In the genomic region with DNA sequence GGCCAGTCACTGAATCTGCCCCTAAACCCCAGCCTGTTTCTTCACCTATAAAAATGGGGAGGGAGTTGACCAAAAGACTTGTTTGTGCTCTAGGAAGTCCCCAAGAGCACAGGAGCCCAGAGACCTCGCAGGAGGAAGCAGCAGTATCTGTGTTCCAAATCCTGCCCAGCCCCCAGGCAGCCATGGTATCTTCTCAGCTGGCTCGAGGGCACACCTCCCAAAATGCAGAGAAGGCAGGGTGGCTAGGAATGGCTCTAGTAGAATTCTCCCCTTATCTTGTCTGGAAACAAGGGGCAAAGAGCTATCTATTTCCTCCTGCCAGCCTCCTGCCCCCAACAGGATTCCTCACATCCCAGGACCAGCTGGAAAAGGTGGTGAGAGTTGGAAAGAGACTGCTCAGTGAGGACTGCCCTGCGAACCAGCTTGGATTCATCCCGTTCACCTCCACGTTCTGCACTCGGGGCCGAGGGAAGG, we compare ENCODE assay signal across 9 cellular contexts. TPM values are rescaled to one million over a fixed set of nuclear protein-coding genes. Genes with fewer than 3 reads are reported as not detected.
DNase-seq lines count a peak whose midpoint lies in the region; ATAC-seq, FAIRE-seq and TF ChIP-seq lines count a peak whose summit lies in the region.
"Had no signal": no experiment of that assay in that cellular context is flagged by ENCODE, and none has a peak within 500 bp of the region (broad histone marks: within the 10 kb centered on the region; RNA-seq: fewer than 3 reads in every experiment).

No MANE protein-coding gene starts in this region.

- H2AFZ ChIP-seq in Karpas-422 (ENCODE audit: low read length) (no peak overlapping the region), HepG2 (ENCODE audit: low read length) (no peak overlapping the region)

- CTCF ChIA-PET in activated CD8-positive, alpha-beta memory T cell treated with anti-CD3 and anti-CD28 coated beads, Interleukin-2, amount 10 ng/mL, durations not matched to agents 7 days and 5 days (lab: Charles Lee), result interaction anchor here (1.1 to 7.2 kb wide), 7 partner anchors 6 to 182 kb away, joined by 3 to 112 read pairs (median 12); a partner anchor contains a TSS
- CTCF ChIA-PET in HepG2 (lab: Yijun Ruan, JAX; ENCODE audit: low intra/inter-chr PET ratio, low total read pairs), result no interaction called here

- no peak for TF ChIP-seq EP300 in HepG2 (IDR thresholded peaks at IDR 0.05; ENCODE audit: low read depth in 2 of 2, low read length in 2 of 2)
- no peak for TF ChIP-seq EP300 in HepG2 (CRISPR knock-in tag; IDR thresholded peaks at IDR 0.05; ENCODE audit: borderline replicate concordance)

- peaks cover 1% of the 10 kb centered on the region for H3K36me3 ChIP-seq in Karpas-422 (ENCODE audit: insufficient read depth, low read length)
- H3K36me3 ChIP-seq in HepG2 (replicated peaks in 1 of 2; ENCODE audit: control insufficient read depth in 1 of 2, insufficient read depth in 2 of 2, low read length in 2 of 2), result no peaks in the 10 kb centered on the region
- no peaks in the 10 kb centered on the region for H3K36me3 ChIP-seq in stomach smooth muscle (ENCODE audit: control insufficient read depth in 2 of 2, insufficient read depth in 2 of 2, low read length in 2 of 2)
- no peaks in the 10 kb centered on the region for H3K36me3 ChIP-seq in thyroid gland

- peaks cover 48% of the 10 kb centered on the region for H3K36me3 Mint-ChIP-seq in activated CD8-positive, alpha-beta memory T cell treated with anti-CD3 and anti-CD28 coated beads, Interleukin-2, amount 10 ng/mL, durations not matched to agents 7 days and 5 days

- POLR2A ChIA-PET in HepG2 (lab: Yijun Ruan, JAX), result interaction anchor here (0.9 to 4.0 kb wide), 14 partner anchors 8 to 178 kb away, joined by 3 to 42 read pairs (median 6); a partner anchor contains a TSS

- TF ChIP-seq POLR2A in HepG2 (IDR thresholded peaks at IDR 0.05; ENCODE audit: insufficient read depth in 1 of 2, low read depth in 2 of 2, low read length in 2 of 2) (no peak), thyroid gland (IDR thresholded peaks at IDR 0.05) (no peak)

- H3K4me1 ChIP-seq in Karpas-422 (ENCODE audit: low read length), result peaks cover 84% of the 10 kb centered on the region
- H3K4me1 ChIP-seq in HepG2 (ENCODE audit: insufficient read depth, low read length), result peaks cover 62% of the 10 kb centered on the region
- H3K4me1 ChIP-seq in stomach smooth muscle (ENCODE audit: control insufficient read depth, insufficient read depth, low read length), result peaks cover 20% of the 10 kb centered on the region
- H3K4me1 ChIP-seq in thyroid gland, result no peaks in the 10 kb centered on the region

- peak overlapping the region; percentile 88 for H3K4me3 ChIP-seq in Karpas-422 (ENCODE audit: low read length)
- H3K4me3 ChIP-seq in HepG2 (replicated peaks in 1 of 3; ENCODE audit: insufficient read depth in 1 of 3, low read depth in 2 of 3, low read length in 3 of 3), result peak overlapping the region in 1 of 3 experiments; percentile 13; a peak in 1 of 6 replicates
- peak overlapping the region in 1 of 2 donors; percentile 29 for H3K4me3 ChIP-seq in stomach smooth muscle (ENCODE audit: low read length in 2 of 2)
- H3K4me3 ChIP-seq in thyroid gland (replicated peaks in 1 of 3), result no peak overlapping the region

- TF ChIP-seq CTCF in HepG2 (CRISPR knock-in tag; IDR thresholded peaks at IDR 0.05), result no peak
- TF ChIP-seq CTCF in thyroid gland (IDR thresholded peaks at IDR 0.05), result no peak

- H3K9me3 ChIP-seq in Karpas-422 (ENCODE audit: low read length) (no peaks in the 10 kb centered on the region), HepG2 (ENCODE audit: low read length) (no peaks in the 10 kb centered on the region), stomach smooth muscle (ENCODE audit: control insufficient read depth in 2 of 2, low read length in 2 of 2) (no peaks in the 10 kb centered on the region), thyroid gland (no peaks in the 10 kb centered on the region)

- peak overlapping the region; percentile 100 for H3K27ac ChIP-seq in Karpas-422 (ENCODE audit: low read length)
- H3K27ac ChIP-seq in HepG2 (ENCODE audit: extremely low read length, insufficient read depth, low read length), result no peak overlapping the region
- H3K27ac ChIP-seq in stomach smooth muscle (ENCODE audit: low read length), result peak overlapping the region; percentile 77
- peak overlapping the region in 1 of 3 donors; percentile 28 for H3K27ac ChIP-seq in thyroid gland

- FAIRE-seq in HepG2 (lab: Jason Lieb, UNC), result no peak
- FAIRE-seq: endometrium had no signal

- TF ChIP-seq RAD21 in HepG2 (CRISPR knock-in tag; IDR thresholded peaks at IDR 0.05), result no peak

- peak overlapping the region; percentile 83 for H3K4me3 Mint-ChIP-seq in activated CD8-positive, alpha-beta memory T cell treated with anti-CD3 and anti-CD28 coated beads, Interleukin-2, amount 10 ng/mL, durations not matched to agents 7 days and 5 days

- no peaks in the 10 kb centered on the region for H3K9me2 ChIP-seq in Karpas-422 (replicated peaks; ENCODE audit: insufficient read depth, low read length)

- peaks cover under 1% of the 10 kb centered on the region for H3K79me2 ChIP-seq in Karpas-422 (ENCODE audit: low read length)
- H3K79me2 ChIP-seq in HepG2 (ENCODE audit: insufficient read depth, low read length), result no peaks in the 10 kb centered on the region

- peaks cover 1% of the 10 kb centered on the region for H3K27me3 Mint-ChIP-seq in activated CD8-positive, alpha-beta memory T cell treated with anti-CD3 and anti-CD28 coated beads, Interleukin-2, amount 10 ng/mL, durations not matched to agents 7 days and 5 days

- BruUV-seq in HepG2 (replicated peaks; lab: Mats Ljungman, UMichigan), result no TSS peak

- intact Hi-C loops in HepG2 (cut with micrococcal nuclease; ENCODE audit: unreplicated experiment) (loop anchor here (1.0 kb wide), 1 partner anchor 44 kb away; no protein-coding TSS in a partner anchor), thyroid gland (cut with DNase I) (no loop called here)

- peaks cover under 1% of the 10 kb centered on the region; the same call in 1 of the 2 replicates for H4K20me1 ChIP-seq in Karpas-422 (ENCODE audit: insufficient read depth, low read depth, low read length)
- H4K20me1 ChIP-seq in HepG2 (ENCODE audit: insufficient read depth, low read length), result no peaks in the 10 kb centered on the region

- H3K27ac Mint-ChIP-seq in activated CD8-positive, alpha-beta memory T cell treated with anti-CD3 and anti-CD28 coated beads, Interleukin-2, amount 10 ng/mL, durations not matched to agents 7 days and 5 days, result peak overlapping the region; percentile 98

- no peaks in the 10 kb centered on the region for H3K9me3 Mint-ChIP-seq in activated CD8-positive, alpha-beta memory T cell treated with anti-CD3 and anti-CD28 coated beads, Interleukin-2, amount 10 ng/mL, durations not matched to agents 7 days and 5 days (ENCODE audit: low read depth)

- H3K4me1 Mint-ChIP-seq in activated CD8-positive, alpha-beta memory T cell treated with anti-CD3 and anti-CD28 coated beads, Interleukin-2, amount 10 ng/mL, durations not matched to agents 7 days and 5 days, result peaks cover 42% of the 10 kb centered on the region

- ATAC-seq in activated CD8-positive, alpha-beta memory T cell treated with anti-CD3 and anti-CD28 coated beads, Interleukin-2, amount 10 ng/mL, durations not matched to agents 7 days and 5 days, result no peak
- peak; percentile 2; the same call in 2 of the 3 replicates for ATAC-seq in HepG2

- 25% methylated on average over 7 of the region's 7 CpGs for WGBS in HepG2 (ENCODE audit: low lambda C conversion rate)
- WGBS in thyroid gland, 2 donors, result 56 to 57% methylated on average over 5 to 7 of the region's 7 CpGs

- H3K9ac ChIP-seq in Karpas-422 (ENCODE audit: low read length) (peak overlapping the region; percentile 98), HepG2 (ENCODE audit: insufficient read depth, low read depth, low read length) (peak overlapping the region; percentile 57; the same call in 1 of the 2 replicates), stomach smooth muscle (ENCODE audit: low read length in 2 of 2) (peak overlapping the region; percentile 40 to 42)

- DNase-seq in Karpas-422 (peak; percentile 88), HepG2 (ENCODE audit: low spot score) (no peak), thyroid gland (no peak), HT-29 (ENCODE audit: low spot score) (no peak), DMS79 (lab: John Stamatoyannopoulos, UW) (no peak)
- DNase-seq in activated CD8-positive, alpha-beta memory T cell treated with anti-CD3 and anti-CD28 coated beads, Interleukin-2, amount 10 ng/mL, durations not matched to agents 7 days and 5 days, result peak; percentile 77

- H3K27me3 ChIP-seq in Karpas-422 (ENCODE audit: low read length), result no peaks in the 10 kb centered on the region
- H3K27me3 ChIP-seq in HepG2 (ENCODE audit: control insufficient read depth in 1 of 2, insufficient read depth in 2 of 2, low read length in 2 of 2), result no peaks in the 10 kb centered on the region
- peaks cover 5% of the 10 kb centered on the region in 2 donors for H3K27me3 ChIP-seq in stomach smooth muscle (ENCODE audit: control insufficient read depth in 1 of 2, insufficient read depth in 2 of 2, low read length in 2 of 2)
- no peaks in the 10 kb centered on the region for H3K27me3 ChIP-seq in thyroid gland

- H3K4me2 ChIP-seq in Karpas-422 (ENCODE audit: low read depth, low read length, poor library complexity, severe bottlenecking) (peak overlapping the region; percentile 92), HepG2 (ENCODE audit: low read depth, low read length) (peak overlapping the region; percentile 77)

- in situ Hi-C loops in HepG2 (cut with HindIII; ENCODE audit: extremely low pct_ligation_motif_present, low pct_unique_long_range_greater_than_20kb), result no loop called here

RNA-seq across cellular contexts. Expression of a gene that starts 8.6 kb away (rescaled TPM):
- 7.8 and 14.0 TPM in 2 replicates for total RNA-seq in Karpas-422 (2014; rRNA removed; shearing (Covaris generic); ENCODE audit: low replicate concordance)
- total RNA-seq in activated CD8-positive, alpha-beta memory T cell treated with anti-CD3 and anti-CD28 coated beads, Interleukin-2, amount 10 ng/mL, durations not matched to agents 7 days and 5 days, result 10 to 100 TPM; 25.6 to 66.3 TPM
- not detected in 2 replicates for total RNA-seq in HepG2 (2016; rRNA removed; fragmentation: Illumina TruSeq; extraction: Trizol)
- not detected in 2 replicates for total RNA-seq in HepG2 (2016; cell fraction: cytosol; rRNA removed; fragmentation: Illumina TruSeq; extraction: Trizol; ENCODE audit: low read depth)
- total RNA-seq in HepG2 (2016; cell fraction: insoluble cytoplasmic fraction; rRNA removed; fragmentation: Illumina TruSeq; extraction: Trizol), result not detected in 2 replicates
- total RNA-seq in HepG2 (2016; cell fraction: membrane; rRNA removed; fragmentation: Illumina TruSeq; extraction: Trizol), result not detected in 2 replicates
- not detected in 2 replicates for total RNA-seq in HepG2 (2016; cell fraction: nucleus; rRNA removed; fragmentation: Illumina TruSeq; extraction: Trizol)
- polyA plus RNA-seq in HepG2 (2011; rRNA removed), result 0.25 TPM in 1 of 2 replicates, not detected in the other
- polyA plus RNA-seq in HepG2 (2011; cell fraction: cytosol; rRNA removed), result 0.03 TPM in 1 of 2 replicates, not detected in the other
- 0.09 and 0.50 TPM in 2 replicates for polyA plus RNA-seq in HepG2 (2011; cell fraction: nucleus; rRNA removed)
- polyA plus RNA-seq in HepG2 (2012), result 0.03 TPM in 1 of 2 replicates, not detected in the other
- not detected in 2 replicates for polyA plus RNA-seq in HepG2 (2016; cell fraction: cytosol; fragmentation: Illumina TruSeq; extraction: Trizol; ENCODE audit: low read depth)
- not detected in 2 replicates for polyA plus RNA-seq in HepG2 (2016; cell fraction: insoluble cytoplasmic fraction; fragmentation: Illumina TruSeq; extraction: Trizol; ENCODE audit: low read depth)
- not detected in 2 replicates for polyA plus RNA-seq in HepG2 (2016; cell fraction: membrane; fragmentation: Illumina TruSeq; extraction: Trizol; ENCODE audit: low read depth)
- not detected in 2 replicates for polyA plus RNA-seq in HepG2 (2016; cell fraction: nucleus; fragmentation: Illumina TruSeq; extraction: Trizol; ENCODE audit: insufficient read depth, low read depth)
- 0.26 TPM in 1 of 2 replicates, not detected in the other for polyA minus RNA-seq in HepG2 (2011; rRNA and poly(A)+ RNA removed; ENCODE audit: low replicate concordance)
- polyA minus RNA-seq in HepG2 (2011; cell fraction: cytosol; rRNA and poly(A)+ RNA removed), result not detected in 2 replicates
- under 0.01 TPM in 1 of 2 replicates, not detected in the other for polyA minus RNA-seq in HepG2 (2011; cell fraction: nucleus; rRNA and poly(A)+ RNA removed)
- 10 to 100 TPM; 19.5 to 35.4 (median 22.1) TPM for total RNA-seq in thyroid gland
- 0.86 and 2.4 TPM in 2 replicates for total RNA-seq in HT-29 (2014; rRNA removed; shearing (Covaris generic))

RNA-seq across cellular contexts. Expression of a gene that starts 14.8 kb away (rescaled TPM):
- total RNA-seq in Karpas-422 (2014; rRNA removed; shearing (Covaris generic); ENCODE audit: low replicate concordance), result 50.2 and 64.7 TPM in 2 replicates
- 100 to 1,000 TPM in 1 of 2 experiments, 10 to 100 TPM in 1; 63.3 to 127 TPM for total RNA-seq in activated CD8-positive, alpha-beta memory T cell treated with anti-CD3 and anti-CD28 coated beads, Interleukin-2, amount 10 ng/mL, durations not matched to agents 7 days and 5 days
- total RNA-seq in HepG2 (2016; rRNA removed; fragmentation: Illumina TruSeq; extraction: Trizol) (155 and 252 TPM in 2 replicates), thyroid gland (10 to 100 TPM; 38.2 to 56.3 (median 44.2) TPM)
- 72.2 and 76.4 TPM in 2 replicates for total RNA-seq in HepG2 (2016; cell fraction: cytosol; rRNA removed; fragmentation: Illumina TruSeq; extraction: Trizol; ENCODE audit: low read depth)
- 169 and 290 TPM in 2 replicates for total RNA-seq in HepG2 (2016; cell fraction: insoluble cytoplasmic fraction; rRNA removed; fragmentation: Illumina TruSeq; extraction: Trizol)
- 130 and 134 TPM in 2 replicates for total RNA-seq in HepG2 (2016; cell fraction: membrane; rRNA removed; fragmentation: Illumina TruSeq; extraction: Trizol)
- 74.4 and 75.7 TPM in 2 replicates for total RNA-seq in HepG2 (2016; cell fraction: nucleus; rRNA removed; fragmentation: Illumina TruSeq; extraction: Trizol)
- polyA plus RNA-seq in HepG2 (2011; rRNA removed), result 231 and 244 TPM in 2 replicates
- polyA plus RNA-seq in HepG2 (2011; cell fraction: cytosol; rRNA removed), result 148 and 229 TPM in 2 replicates
- polyA plus RNA-seq in HepG2 (2011; cell fraction: nucleus; rRNA removed), result 65.5 and 71.0 TPM in 2 replicates
- polyA plus RNA-seq in HepG2 (2012), result 227 and 249 TPM in 2 replicates
- 105 and 107 TPM in 2 replicates for polyA plus RNA-seq in HepG2 (2016; cell fraction: cytosol; fragmentation: Illumina TruSeq; extraction: Trizol; ENCODE audit: low read depth)
- 309 and 341 TPM in 2 replicates for polyA plus RNA-seq in HepG2 (2016; cell fraction: insoluble cytoplasmic fraction; fragmentation: Illumina TruSeq; extraction: Trizol; ENCODE audit: low read depth)
- polyA plus RNA-seq in HepG2 (2016; cell fraction: membrane; fragmentation: Illumina TruSeq; extraction: Trizol; ENCODE audit: low read depth), result 144 and 156 TPM in 2 replicates
- polyA plus RNA-seq in HepG2 (2016; cell fraction: nucleus; fragmentation: Illumina TruSeq; extraction: Trizol; ENCODE audit: insufficient read depth, low read depth), result 164 and 191 TPM in 2 replicates
- polyA minus RNA-seq in HepG2 (2011; rRNA and poly(A)+ RNA removed; ENCODE audit: low replicate concordance), result 68.7 and 109 TPM in 2 replicates
- 45.1 and 56.8 TPM in 2 replicates for polyA minus RNA-seq in HepG2 (2011; cell fraction: cytosol; rRNA and poly(A)+ RNA removed)
- polyA minus RNA-seq in HepG2 (2011; cell fraction: nucleus; rRNA and poly(A)+ RNA removed), result 51.9 and 61.5 TPM in 2 replicates
- total RNA-seq in HT-29 (2014; rRNA removed; shearing (Covaris generic)), result 53.0 and 60.0 TPM in 2 replicates

RNA-seq across cellular contexts. Expression of a gene that starts 56.4 kb away (rescaled TPM):
- not detected in 2 replicates for total RNA-seq in Karpas-422 (2014; rRNA removed; shearing (Covaris generic); ENCODE audit: low replicate concordance)
- under 1 TPM in 1 of 2 experiments, not detected in 1; 0.09 TPM for total RNA-seq in activated CD8-positive, alpha-beta memory T cell treated with anti-CD3 and anti-CD28 coated beads, Interleukin-2, amount 10 ng/mL, durations not matched to agents 7 days and 5 days
- total RNA-seq in HepG2 (2016; rRNA removed; fragmentation: Illumina TruSeq; extraction: Trizol), result not detected in 2 replicates
- not detected in 2 replicates for total RNA-seq in HepG2 (2016; cell fraction: cytosol; rRNA removed; fragmentation: Illumina TruSeq; extraction: Trizol; ENCODE audit: low read depth)
- total RNA-seq in HepG2 (2016; cell fraction: insoluble cytoplasmic fraction; rRNA removed; fragmentation: Illumina TruSeq; extraction: Trizol), result not detected in 2 replicates
- total RNA-seq in HepG2 (2016; cell fraction: membrane; rRNA removed; fragmentation: Illumina TruSeq; extraction: Trizol), result not detected in 2 replicates
- not detected in 2 replicates for total RNA-seq in HepG2 (2016; cell fraction: nucleus; rRNA removed; fragmentation: Illumina TruSeq; extraction: Trizol)
- polyA plus RNA-seq in HepG2 (2011; rRNA removed), result not detected in 2 replicates
- polyA plus RNA-seq in HepG2 (2011; cell fraction: cytosol; rRNA removed), result not detected in 2 replicates
- polyA plus RNA-seq in HepG2 (2011; cell fraction: nucleus; rRNA removed), result 0.06 and 0.09 TPM in 2 replicates
- not detected in 2 replicates for polyA plus RNA-seq in HepG2 (2012)
- polyA plus RNA-seq in HepG2 (2016; cell fraction: cytosol; fragmentation: Illumina TruSeq; extraction: Trizol; ENCODE audit: low read depth), result not detected in 2 replicates
- polyA plus RNA-seq in HepG2 (2016; cell fraction: insoluble cytoplasmic fraction; fragmentation: Illumina TruSeq; extraction: Trizol; ENCODE audit: low read depth), result not detected in 2 replicates
- not detected in 2 replicates for polyA plus RNA-seq in HepG2 (2016; cell fraction: membrane; fragmentation: Illumina TruSeq; extraction: Trizol; ENCODE audit: low read depth)
- not detected in 2 replicates for polyA plus RNA-seq in HepG2 (2016; cell fraction: nucleus; fragmentation: Illumina TruSeq; extraction: Trizol; ENCODE audit: insufficient read depth, low read depth)
- not detected in 2 replicates for polyA minus RNA-seq in HepG2 (2011; rRNA and poly(A)+ RNA removed; ENCODE audit: low replicate concordance)
- not detected in 2 replicates for polyA minus RNA-seq in HepG2 (2011; cell fraction: cytosol; rRNA and poly(A)+ RNA removed)
- not detected in 2 replicates for polyA minus RNA-seq in HepG2 (2011; cell fraction: nucleus; rRNA and poly(A)+ RNA removed)
- total RNA-seq in thyroid gland, result under 1 TPM in 2 of 4 donors, not detected in 2; 0.24 to 0.45 TPM
- not detected in 2 replicates for total RNA-seq in HT-29 (2014; rRNA removed; shearing (Covaris generic))
- total RNA-seq: LHCN-M2 had no signal

Comparison
In these comparisons a context has a peak if more than half of its experiments do, and no peak if none do; other contexts are left out.
1. DNase-seq: peak in Karpas-422 (single experiment) and activated CD8-positive, alpha-beta memory T cell treated with anti-CD3 and anti-CD28 coated beads, Interleukin-2, amount 10 ng/mL, durations not matched to agents 7 days and 5 days (single experiment); none in HepG2 (single experiment), thyroid gland (0 of 2), HT-29 (single experiment) and DMS79 (single experiment).
2. H3K9ac ChIP-seq: peak in every context shown above with its lines; median percentile 98 in Karpas-422; 57 in HepG2; 41 in stomach smooth muscle.